Comparison of ENCODE assay signal across 1 cellular context in the genomic region with DNA sequence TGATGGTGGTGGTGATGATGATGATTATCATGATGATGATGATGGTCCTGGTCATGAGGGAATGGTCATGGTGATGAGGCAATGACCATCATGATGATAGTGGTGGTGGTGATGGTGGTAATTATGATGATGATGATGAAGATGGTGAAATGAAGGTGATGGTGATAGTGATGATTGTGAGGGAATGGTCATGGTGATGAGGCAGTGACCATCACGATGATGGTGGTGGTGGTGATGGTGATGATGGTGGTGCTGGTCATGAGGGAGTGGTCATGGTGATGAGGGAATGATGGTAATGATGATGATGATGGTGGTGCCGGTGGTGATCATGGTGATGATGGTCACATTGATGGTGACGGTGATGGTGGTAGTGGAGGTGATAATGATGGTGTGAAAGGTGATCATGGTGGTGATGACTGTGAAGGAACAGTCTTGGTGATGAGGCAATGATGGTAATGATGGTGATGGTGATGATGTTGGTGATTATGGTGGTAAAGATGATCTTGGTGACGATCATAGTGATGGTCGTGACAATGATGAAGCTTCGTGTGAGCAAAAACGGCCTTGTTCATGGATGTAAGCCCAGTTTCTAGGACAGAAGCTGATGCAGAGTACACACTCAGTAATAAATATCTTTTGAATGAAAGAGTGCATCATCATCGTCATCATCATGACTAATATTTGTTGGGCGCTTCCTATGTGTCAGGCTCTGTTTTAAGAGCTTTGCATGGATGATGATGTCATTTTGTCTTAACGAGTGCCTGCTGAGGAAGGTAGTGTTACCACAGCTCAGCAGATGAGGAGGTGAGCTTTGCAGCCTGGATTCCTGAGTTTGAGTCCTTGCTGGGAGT.
TF ChIP-seq lines count a peak whose summit lies in the region.

No MANE protein-coding gene starts in this region.

TF ChIP-seq in K562, 482 proteins besides CTCF, POLR2A, EP300 and RAD21 (continued from another document and continues in another):
- TF ChIP-seq TAF9B (IDR thresholded peaks at IDR 0.05; ENCODE audit: partially characterized antibody) (no peak), ERF (CRISPR knock-in tag; IDR thresholded peaks at IDR 0.05) (no peak), SIRT6 (IDR thresholded peaks at IDR 0.05; ENCODE audit: low read depth, low read length) (no peak), PRPF4 (IDR thresholded peaks at IDR 0.05; ENCODE audit: insufficient read depth, low read depth, low read length, poor library complexity, severe bottlenecking) (no peak), ZNF124 (CRISPR knock-in tag; IDR thresholded peaks at IDR 0.05) (no peak), ZBED1 (IDR thresholded peaks at IDR 0.05) (no peak), ETV6 (IDR thresholded peaks at IDR 0.05; ENCODE audit: borderline replicate concordance in 1 of 2, low read depth in 2 of 2, low read length in 1 of 2) (no peak), ETV6 (CRISPR knock-in tag; IDR thresholded peaks at IDR 0.05; ENCODE audit: borderline replicate concordance) (no peak), ZNF212 (CRISPR knock-in tag; IDR thresholded peaks at IDR 0.05) (no peak), IFI16 (CRISPR knock-in tag; IDR thresholded peaks at IDR 0.05) (no peak), HLTF (IDR thresholded peaks at IDR 0.05) (peak; percentile 48; the same call in 1 of the 2 replicates), KDM5B (IDR thresholded peaks at IDR 0.05; ENCODE audit: insufficient replicate concordance, low read depth, low read length) (no peak), TSC22D4 (tag; IDR thresholded peaks at IDR 0.05) (peak; percentile 95), HDGF (IDR thresholded peaks at IDR 0.05) (0 out of 2 replicates have a peak, but pooled peaks have one; percentile 76), ZNF253 (CRISPR knock-in tag; conservative IDR thresholded peaks at IDR 0.05) (no peak), ZNF232 (CRISPR knock-in tag; IDR thresholded peaks at IDR 0.05) (no peak), RBM14 (IDR thresholded peaks at IDR 0.05; ENCODE audit: borderline replicate concordance, insufficient read depth, low read depth, low read length) (no peak), ZNF184 (CRISPR knock-in tag; IDR thresholded peaks at IDR 0.05) (no peak), RNF2 (IDR thresholded peaks at IDR 0.05) (no peak), PTBP1 (IDR thresholded peaks at IDR 0.05; ENCODE audit: low read depth, low read length) (no peak), ZNF140 (CRISPR knock-in tag; IDR thresholded peaks at IDR 0.05) (no peak), ATF1 (CRISPR knock-in tag; IDR thresholded peaks at IDR 0.05) (no peak), ATF1 (tag; IDR thresholded peaks at IDR 0.05) (peak; percentile 81), SMAD2 (IDR thresholded peaks at IDR 0.05; ENCODE audit: low read depth, low read length) (no peak), ESRRA (IDR thresholded peaks at IDR 0.05; ENCODE audit: borderline replicate concordance, low read depth) (no peak), NFYB (IDR thresholded peaks at IDR 0.05; ENCODE audit: extremely low read depth, insufficient read length) (no peak), PPARD (CRISPR knock-in tag; IDR thresholded peaks at IDR 0.05) (no peak), ZNF347 (CRISPR knock-in tag; IDR thresholded peaks at IDR 0.05; ENCODE audit: low read depth) (no peak), MEF2D (tag; conservative IDR thresholded peaks at IDR 0.05; ENCODE audit: low read depth) (no peak), ESRRB (CRISPR knock-in tag; IDR thresholded peaks at IDR 0.05; ENCODE audit: borderline replicate concordance) (no peak), ELF2 (CRISPR knock-in tag; IDR thresholded peaks at IDR 0.05) (no peak), ZNF354B (CRISPR knock-in tag; IDR thresholded peaks at IDR 0.05) (no peak), NCOA1 (IDR thresholded peaks at IDR 0.05; ENCODE audit: low read depth) (no peak), ZNF217 (CRISPR knock-in tag; IDR thresholded peaks at IDR 0.05) (no peak), DMBX1 (CRISPR knock-in tag; IDR thresholded peaks at IDR 0.05; ENCODE audit: borderline replicate concordance) (no peak), SAFB2 (IDR thresholded peaks at IDR 0.05; ENCODE audit: borderline replicate concordance, low read depth, low read length, severe bottlenecking) (no peak)
- TF ChIP-seq, protein P1, sequence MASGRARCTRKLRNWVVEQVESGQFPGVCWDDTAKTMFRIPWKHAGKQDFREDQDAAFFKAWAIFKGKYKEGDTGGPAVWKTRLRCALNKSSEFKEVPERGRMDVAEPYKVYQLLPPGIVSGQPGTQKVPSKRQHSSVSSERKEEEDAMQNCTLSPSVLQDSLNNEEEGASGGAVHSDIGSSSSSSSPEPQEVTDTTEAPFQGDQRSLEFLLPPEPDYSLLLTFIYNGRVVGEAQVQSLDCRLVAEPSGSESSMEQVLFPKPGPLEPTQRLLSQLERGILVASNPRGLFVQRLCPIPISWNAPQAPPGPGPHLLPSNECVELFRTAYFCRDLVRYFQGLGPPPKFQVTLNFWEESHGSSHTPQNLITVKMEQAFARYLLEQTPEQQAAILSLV (tag; IDR thresholded peaks at IDR 0.05), result 0 out of 2 replicates have a peak, but pooled peaks have one; percentile 33
- TF ChIP-seq, protein P2, sequence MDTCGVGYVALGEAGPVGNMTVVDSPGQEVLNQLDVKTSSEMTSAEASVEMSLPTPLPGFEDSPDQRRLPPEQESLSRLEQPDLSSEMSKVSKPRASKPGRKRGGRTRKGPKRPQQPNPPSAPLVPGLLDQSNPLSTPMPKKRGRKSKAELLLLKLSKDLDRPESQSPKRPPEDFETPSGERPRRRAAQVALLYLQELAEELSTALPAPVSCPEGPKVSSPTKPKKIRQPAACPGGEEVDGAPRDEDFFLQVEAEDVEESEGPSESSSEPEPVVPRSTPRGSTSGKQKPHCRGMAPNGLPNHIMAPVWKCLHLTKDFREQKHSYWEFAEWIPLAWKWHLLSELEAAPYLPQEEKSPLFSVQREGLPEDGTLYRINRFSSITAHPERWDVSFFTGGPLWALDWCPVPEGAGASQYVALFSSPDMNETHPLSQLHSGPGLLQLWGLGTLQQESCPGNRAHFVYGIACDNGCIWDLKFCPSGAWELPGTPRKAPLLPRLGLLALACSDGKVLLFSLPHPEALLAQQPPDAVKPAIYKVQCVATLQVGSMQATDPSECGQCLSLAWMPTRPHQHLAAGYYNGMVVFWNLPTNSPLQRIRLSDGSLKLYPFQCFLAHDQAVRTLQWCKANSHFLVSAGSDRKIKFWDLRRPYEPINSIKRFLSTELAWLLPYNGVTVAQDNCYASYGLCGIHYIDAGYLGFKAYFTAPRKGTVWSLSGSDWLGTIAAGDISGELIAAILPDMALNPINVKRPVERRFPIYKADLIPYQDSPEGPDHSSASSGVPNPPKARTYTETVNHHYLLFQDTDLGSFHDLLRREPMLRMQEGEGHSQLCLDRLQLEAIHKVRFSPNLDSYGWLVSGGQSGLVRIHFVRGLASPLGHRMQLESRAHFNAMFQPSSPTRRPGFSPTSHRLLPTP (IDR thresholded peaks at IDR 0.05; ENCODE audit: borderline replicate concordance, extremely low read depth, insufficient read length), result no peak
- TF ChIP-seq, protein P3, sequence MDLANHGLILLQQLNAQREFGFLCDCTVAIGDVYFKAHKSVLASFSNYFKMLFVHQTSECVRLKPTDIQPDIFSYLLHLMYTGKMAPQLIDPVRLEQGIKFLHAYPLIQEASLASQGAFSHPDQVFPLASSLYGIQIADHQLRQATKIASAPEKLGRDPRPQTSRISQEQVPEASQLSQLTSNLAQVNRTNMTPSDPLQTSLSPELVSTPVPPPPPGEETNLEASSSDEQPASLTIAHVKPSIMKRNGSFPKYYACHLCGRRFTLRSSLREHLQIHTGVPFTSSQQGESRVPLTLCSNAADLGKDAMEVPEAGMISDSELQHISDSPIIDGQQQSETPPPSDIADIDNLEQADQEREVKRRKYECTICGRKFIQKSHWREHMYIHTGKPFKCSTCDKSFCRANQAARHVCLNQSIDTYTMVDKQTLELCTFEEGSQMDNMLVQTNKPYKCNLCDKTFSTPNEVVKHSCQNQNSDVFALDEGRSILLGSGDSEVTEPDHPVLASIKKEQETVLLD (IDR thresholded peaks at IDR 0.05), result no peak
- TF ChIP-seq, protein P4, sequence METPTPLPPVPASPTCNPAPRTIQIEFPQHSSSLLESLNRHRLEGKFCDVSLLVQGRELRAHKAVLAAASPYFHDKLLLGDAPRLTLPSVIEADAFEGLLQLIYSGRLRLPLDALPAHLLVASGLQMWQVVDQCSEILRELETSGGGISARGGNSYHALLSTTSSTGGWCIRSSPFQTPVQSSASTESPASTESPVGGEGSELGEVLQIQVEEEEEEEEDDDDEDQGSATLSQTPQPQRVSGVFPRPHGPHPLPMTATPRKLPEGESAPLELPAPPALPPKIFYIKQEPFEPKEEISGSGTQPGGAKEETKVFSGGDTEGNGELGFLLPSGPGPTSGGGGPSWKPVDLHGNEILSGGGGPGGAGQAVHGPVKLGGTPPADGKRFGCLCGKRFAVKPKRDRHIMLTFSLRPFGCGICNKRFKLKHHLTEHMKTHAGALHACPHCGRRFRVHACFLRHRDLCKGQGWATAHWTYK (CRISPR knock-in tag; IDR thresholded peaks at IDR 0.05), result no peak
- TF ChIP-seq, protein P5, sequence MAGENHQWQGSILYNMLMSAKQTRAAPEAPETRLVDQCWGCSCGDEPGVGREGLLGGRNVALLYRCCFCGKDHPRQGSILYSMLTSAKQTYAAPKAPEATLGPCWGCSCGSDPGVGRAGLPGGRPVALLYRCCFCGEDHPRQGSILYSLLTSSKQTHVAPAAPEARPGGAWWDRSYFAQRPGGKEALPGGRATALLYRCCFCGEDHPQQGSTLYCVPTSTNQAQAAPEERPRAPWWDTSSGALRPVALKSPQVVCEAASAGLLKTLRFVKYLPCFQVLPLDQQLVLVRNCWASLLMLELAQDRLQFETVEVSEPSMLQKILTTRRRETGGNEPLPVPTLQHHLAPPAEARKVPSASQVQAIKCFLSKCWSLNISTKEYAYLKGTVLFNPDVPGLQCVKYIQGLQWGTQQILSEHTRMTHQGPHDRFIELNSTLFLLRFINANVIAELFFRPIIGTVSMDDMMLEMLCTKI (IDR thresholded peaks at IDR 0.05; ENCODE audit: partially characterized antibody), result no peak
- TF ChIP-seq, protein P6, sequence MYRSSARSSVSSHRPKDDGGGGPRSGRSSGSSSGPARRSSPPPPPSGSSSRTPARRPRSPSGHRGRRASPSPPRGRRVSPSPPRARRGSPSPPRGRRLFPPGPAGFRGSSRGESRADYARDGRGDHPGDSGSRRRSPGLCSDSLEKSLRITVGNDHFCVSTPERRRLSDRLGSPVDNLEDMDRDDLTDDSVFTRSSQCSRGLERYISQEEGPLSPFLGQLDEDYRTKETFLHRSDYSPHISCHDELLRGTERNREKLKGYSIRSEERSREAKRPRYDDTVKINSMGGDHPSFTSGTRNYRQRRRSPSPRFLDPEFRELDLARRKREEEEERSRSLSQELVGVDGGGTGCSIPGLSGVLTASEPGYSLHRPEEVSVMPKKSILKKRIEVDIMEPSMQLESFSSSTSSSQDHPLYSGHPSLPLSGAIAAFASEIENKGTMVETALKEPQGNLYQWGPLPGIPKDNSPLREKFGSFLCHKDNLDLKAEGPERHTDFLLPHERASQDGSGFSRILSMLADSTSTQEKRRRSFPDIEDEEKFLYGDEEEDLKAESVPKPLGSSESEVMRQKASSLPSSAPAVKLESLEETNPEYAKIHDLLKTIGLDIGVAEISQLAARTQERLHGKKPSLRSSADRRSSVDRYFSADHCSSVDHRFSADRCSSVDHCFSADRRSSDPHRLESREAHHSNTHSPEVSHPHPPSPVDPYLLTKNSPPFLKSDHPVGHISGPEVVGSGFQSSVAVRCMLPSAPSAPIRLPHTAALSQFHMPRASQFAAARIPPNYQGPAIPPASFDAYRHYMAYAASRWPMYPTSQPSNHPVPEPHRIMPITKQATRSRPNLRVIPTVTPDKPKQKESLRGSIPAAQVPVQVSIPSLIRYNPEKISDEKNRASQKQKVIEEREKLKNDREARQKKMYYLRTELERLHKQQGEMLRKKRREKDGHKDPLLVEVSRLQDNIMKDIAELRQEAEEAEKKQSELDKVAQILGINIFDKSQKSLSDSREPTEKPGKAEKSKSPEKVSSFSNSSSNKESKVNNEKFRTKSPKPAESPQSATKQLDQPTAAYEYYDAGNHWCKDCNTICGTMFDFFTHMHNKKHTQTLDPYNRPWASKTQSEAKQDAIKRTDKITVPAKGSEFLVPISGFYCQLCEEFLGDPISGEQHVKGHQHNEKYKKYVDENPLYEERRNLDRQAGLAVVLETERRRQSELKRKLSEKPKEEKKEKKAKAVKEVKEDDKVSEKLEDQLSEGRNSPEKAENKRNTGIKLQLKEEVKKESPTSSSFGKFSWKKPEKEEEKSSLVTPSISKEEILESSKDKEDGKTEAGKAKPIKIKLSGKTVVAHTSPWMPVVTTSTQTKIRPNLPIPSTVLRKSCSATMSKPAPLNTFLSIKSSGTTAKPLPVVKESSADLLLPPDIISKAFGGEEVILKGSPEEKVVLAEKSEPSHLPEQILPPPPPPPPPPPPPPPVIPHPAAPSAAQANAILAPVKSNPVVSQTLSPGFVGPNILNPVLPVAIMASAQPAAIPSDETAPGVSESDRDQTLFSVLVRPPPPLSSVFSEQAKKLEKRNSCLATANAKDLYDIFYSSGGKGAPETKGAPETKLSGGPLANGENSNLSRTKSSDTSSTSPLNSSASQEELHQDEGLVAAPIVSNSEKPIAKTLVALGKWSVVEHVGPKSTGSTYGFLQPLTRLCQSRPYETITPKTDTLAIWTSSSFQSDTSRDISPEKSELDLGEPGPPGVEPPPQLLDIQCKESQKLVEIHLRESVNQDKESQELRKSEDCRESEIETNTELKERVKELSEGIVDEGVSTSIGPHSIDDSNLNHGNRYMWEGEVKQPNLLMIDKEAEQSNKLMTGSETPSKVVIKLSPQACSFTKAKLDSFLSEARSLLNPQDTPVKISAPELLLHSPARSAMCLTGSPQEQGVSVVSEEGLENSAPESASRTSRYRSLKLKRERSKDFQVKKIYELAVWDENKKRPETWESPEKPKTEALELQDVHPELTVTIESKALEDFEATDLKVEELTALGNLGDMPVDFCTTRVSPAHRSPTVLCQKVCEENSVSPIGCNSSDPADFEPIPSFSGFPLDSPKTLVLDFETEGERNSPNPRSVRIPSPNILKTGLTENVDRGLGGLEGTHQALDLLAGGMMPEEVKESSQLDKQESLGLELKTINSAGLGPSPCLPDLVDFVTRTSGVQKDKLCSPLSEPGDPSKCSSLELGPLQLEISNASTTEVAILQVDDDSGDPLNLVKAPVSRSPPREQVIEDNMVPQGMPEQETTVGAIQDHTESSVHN (IDR thresholded peaks at IDR 0.05; ENCODE audit: borderline replicate concordance in 1 of 2, low read depth in 1 of 2), result 0 out of 4 replicates have a peak, but pooled peaks of 1 of the 2 experiments have one; percentile 34
- TF ChIP-seq, protein P7, sequence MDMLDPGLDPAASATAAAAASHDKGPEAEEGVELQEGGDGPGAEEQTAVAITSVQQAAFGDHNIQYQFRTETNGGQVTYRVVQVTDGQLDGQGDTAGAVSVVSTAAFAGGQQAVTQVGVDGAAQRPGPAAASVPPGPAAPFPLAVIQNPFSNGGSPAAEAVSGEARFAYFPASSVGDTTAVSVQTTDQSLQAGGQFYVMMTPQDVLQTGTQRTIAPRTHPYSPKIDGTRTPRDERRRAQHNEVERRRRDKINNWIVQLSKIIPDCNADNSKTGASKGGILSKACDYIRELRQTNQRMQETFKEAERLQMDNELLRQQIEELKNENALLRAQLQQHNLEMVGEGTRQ (CRISPR knock-in tag; IDR thresholded peaks at IDR 0.05), result no peak
